In genomic region chr3:49638445-49638844, GRCh38 we compare ENCODE assay signal across 1 cellular context.
TF ChIP-seq lines count a peak whose summit lies in the region.

No MANE protein-coding gene starts in this region.

TF ChIP-seq in HepG2, 621 proteins besides CTCF, POLR2A, EP300 and RAD21:
- TF ChIP-seq KLF6 (CRISPR knock-in tag; IDR thresholded peaks at IDR 0.05) (no peak), U2AF2 (IDR thresholded peaks at IDR 0.05; ENCODE audit: low read depth, low read length) (no peak)
TF ChIP-seq in HepG2: peak in this region for 0.
